ENCODE assay signal across 29 cellular contexts in genomic region chr2:34178482-34178881, GRCh38.
"Had no signal": no experiment of that assay in that cellular context is flagged by ENCODE, and none has a peak within 500 bp of the region (broad histone marks: within the 10 kb centered on the region; RNA-seq: fewer than 3 reads in every experiment).

No MANE protein-coding gene starts in this region.

- ATAC-seq: activated CD8-positive, alpha-beta memory T cell treated with anti-CD3 and anti-CD28 coated beads, Interleukin-2, amount 10 ng/mL, durations not matched to agents 7 days and 5 days; activated CD8-positive, alpha-beta T cell treated with anti-CD3 and anti-CD28 coated beads, Interleukin-2, amount 10 ng/mL, durations not matched to agents 7 days and 5 days; activated naive CD8-positive, alpha-beta T cell treated with anti-CD3 and anti-CD28 coated beads, Interleukin-2, amount 50 U/mL, for 24 hours; body of pancreas had no signal

- DNase-seq: activated B cell treated with CpG ODN at 0.5 μM for 24 hours; activated CD4-positive, alpha-beta memory T cell treated with anti-CD3 and anti-CD28 coated beads, Interleukin-2, amount 10 ng/mL, durations not matched to agents 7 days and 5 days; activated CD4-positive, alpha-beta T cell treated with anti-CD3 and anti-CD28 coated beads for 4 hours; activated CD4-positive, alpha-beta T cell treated with anti-CD3 and anti-CD28 coated beads, Interleukin-2, amount 10 ng/mL, durations not matched to agents 7 days and 5 days; activated CD4-positive, alpha-beta T cell treated with anti-CD3 and anti-CD28 coated beads, Interleukin-2, amount 50 U/mL, for 48 hours; activated CD4-positive, CD25-positive, alpha-beta regulatory T cell treated with anti-CD3 and anti-CD28 coated beads, Interleukin-2, amount 50 U/mL, for 72 hours; activated CD8-positive, alpha-beta memory T cell treated with anti-CD3 and anti-CD28 coated beads for 24 hours; activated CD8-positive, alpha-beta memory T cell treated with anti-CD3 and anti-CD28 coated beads, Interleukin-2, amount 10 ng/mL, durations not matched to agents 7 days and 5 days; activated CD8-positive, alpha-beta memory T cell treated with anti-CD3 and anti-CD28 coated beads, Interleukin-2, amount 50 U/mL, for 48 hours; activated CD8-positive, alpha-beta T cell treated with anti-CD3 and anti-CD28 coated beads, Interleukin-2, amount 10 ng/mL, durations not matched to agents 7 days and 5 days; activated effector memory CD4-positive, alpha-beta T cell treated with Interleukin-2 at 50 U/mL for 16 hours; activated gamma-delta T cell; activated naive CD4-positive, alpha-beta T cell treated with anti-CD3 and anti-CD28 coated beads, Interleukin-2, amount 10 ng/mL, durations not matched to agents 7 days and 5 days; activated naive CD4-positive, alpha-beta T cell treated with Interleukin-2 at 50 U/mL for 16 hours; activated naive CD8-positive, alpha-beta T cell treated with anti-CD3 and anti-CD28 coated beads, Interleukin-2, amount 10 ng/mL, durations not matched to agents 7 days and 5 days; activated naive CD8-positive, alpha-beta T cell treated with anti-CD3 and anti-CD28 coated beads, Interleukin-2, amount 50 U/mL, for 24 hours; activated T-cell treated with anti-CD3 and anti-CD28 coated beads, Interleukin-2, amount 50 U/mL, for 24 hours; activated T-cell treated with anti-CD3 and anti-CD28 coated beads, Interleukin-2, amount 50 U/mL, for 48 hours; aorta; body of pancreas; brain microvascular endothelial cell; central memory CD4-positive, alpha-beta T cell; T-helper 1 cell; T-helper 2 cell; T-helper 9 cell had no signal

- FAIRE-seq: astrocyte, TTC549 had no signal

- H3K4me1 ChIP-seq: breast epithelium had no signal

- H3K9me3 ChIP-seq: breast epithelium had no signal

- H3K36me3 ChIP-seq: brain microvascular endothelial cell, breast epithelium had no signal

- H3K27me3 ChIP-seq: body of pancreas, brain microvascular endothelial cell, breast epithelium had no signal

- H3K27ac ChIP-seq: body of pancreas, brain microvascular endothelial cell, breast epithelium, VCaP had no signal

- H3K4me3 ChIP-seq: body of pancreas, breast epithelium had no signal
